In genomic region chr2:147288131-147288530, GRCh38 we compare ENCODE assay signal across 16 cellular contexts.
A peak's percentile ranks its signal among the peaks of the same experiment; 100 is the strongest.
DNase-seq lines count a peak whose midpoint lies in the region; ATAC-seq and TF ChIP-seq lines count a peak whose summit lies in the region.
"Had no signal": no experiment of that assay in that cellular context is flagged by ENCODE, and none has a peak within 500 bp of the region (broad histone marks: within the 10 kb centered on the region; RNA-seq: fewer than 3 reads in every experiment).

No MANE protein-coding gene starts in this region.

- H3K36me3 Mint-ChIP-seq in activated naive CD4-positive, alpha-beta T cell treated with anti-CD3 and anti-CD28 coated beads, Interleukin-2, amount 50 U/mL, for 24 hours: no peaks in the 10 kb centered on the region

- peaks cover 14% of the 10 kb centered on the region for H3K4me1 Mint-ChIP-seq in activated naive CD4-positive, alpha-beta T cell treated with anti-CD3 and anti-CD28 coated beads, Interleukin-2, amount 50 U/mL, for 24 hours
- no peaks in the 10 kb centered on the region for H3K4me1 Mint-ChIP-seq in stimulated activated naive CD8-positive, alpha-beta T cell treated with anti-CD3 and anti-CD28 coated beads, Interleukin-15, amount 100 ng/mL, for 72 hours
- H3K4me1 Mint-ChIP-seq: B cell had no signal

- H3K9ac ChIP-seq in KMS-11: no peak overlapping the region

- H3K27ac Mint-ChIP-seq in activated naive CD4-positive, alpha-beta T cell treated with anti-CD3 and anti-CD28 coated beads, Interleukin-2, amount 50 U/mL, for 24 hours: peak overlapping the region; percentile 66
- no peak overlapping the region for H3K27ac Mint-ChIP-seq in stimulated activated naive CD8-positive, alpha-beta T cell treated with anti-CD3 and anti-CD28 coated beads, Interleukin-15, amount 100 ng/mL, for 72 hours
- H3K27ac Mint-ChIP-seq: B cell had no signal

- no peaks in the 10 kb centered on the region for H3K27me3 ChIP-seq in KMS-11 (ENCODE audit: insufficient read depth, low read depth)
- H3K27me3 ChIP-seq: gastroesophageal sphincter had no signal

- H3K9me3 Mint-ChIP-seq in activated naive CD4-positive, alpha-beta T cell treated with anti-CD3 and anti-CD28 coated beads, Interleukin-2, amount 50 U/mL, for 24 hours: peaks cover 5% of the 10 kb centered on the region
- H3K9me3 Mint-ChIP-seq in stimulated activated naive CD8-positive, alpha-beta T cell treated with anti-CD3 and anti-CD28 coated beads, Interleukin-15, amount 100 ng/mL, for 72 hours: peaks cover 0 to 4% of the 10 kb centered on the region in 2 donors

- H3K4me2 ChIP-seq in KMS-11: peak overlapping the region; percentile 63

- no peak overlapping the region for H3K4me3 Mint-ChIP-seq in activated naive CD4-positive, alpha-beta T cell treated with anti-CD3 and anti-CD28 coated beads, Interleukin-2, amount 50 U/mL, for 24 hours
- no peak overlapping the region for H3K4me3 Mint-ChIP-seq in stimulated activated naive CD8-positive, alpha-beta T cell treated with anti-CD3 and anti-CD28 coated beads, Interleukin-15, amount 100 ng/mL, for 72 hours
- H3K4me3 Mint-ChIP-seq: B cell had no signal

- H3K27me3 Mint-ChIP-seq in activated naive CD4-positive, alpha-beta T cell treated with anti-CD3 and anti-CD28 coated beads, Interleukin-2, amount 50 U/mL, for 24 hours: no peaks in the 10 kb centered on the region
- H3K27me3 Mint-ChIP-seq in stimulated activated naive CD8-positive, alpha-beta T cell treated with anti-CD3 and anti-CD28 coated beads, Interleukin-15, amount 100 ng/mL, for 72 hours: no peaks in the 10 kb centered on the region
- H3K27me3 Mint-ChIP-seq: B cell had no signal

- no peaks in the 10 kb centered on the region for H3K79me2 ChIP-seq in KMS-11 (ENCODE audit: insufficient read depth, low read depth)

- no peak for TF ChIP-seq CTCF in KMS-11 (conservative IDR thresholded peaks at IDR 0.05; ENCODE audit: low read depth, low read length)

- H4K20me1 ChIP-seq in KMS-11 (ENCODE audit: insufficient read depth): no peaks in the 10 kb centered on the region

- DNase-seq in stimulated activated CD4-positive, alpha-beta T cell treated with anti-CD3 and anti-CD28 coated beads, Interleukin-4, amount 100 ng/mL, for 24 hours: peak; percentile 33
- no peak for DNase-seq in stimulated activated CD4-positive, alpha-beta T cell treated with anti-CD3 and anti-CD28 coated beads, Interleukin-12 subunit alpha, Interleukin-12 subunit beta, amount 100 ng/mL, for 4 hours
- no peak for DNase-seq in stimulated activated naive CD8-positive, alpha-beta T cell treated with anti-CD3 and anti-CD28 coated beads, Interleukin-15, amount 100 ng/mL, for 72 hours
- DNase-seq: kidney, NCI-H1436, NCI-H524, retina had no signal

- H3K4me3 ChIP-seq in KMS-11 (IDR thresholded peaks at IDR 0.05; ENCODE audit: insufficient read depth, low read depth, low read length): no peak overlapping the region
- H3K4me3 ChIP-seq: gastroesophageal sphincter, K562 had no signal

- H3K27ac ChIP-seq in KMS-11: peak overlapping the region; percentile 55; the same call in 1 of the 2 replicates
- H3K27ac ChIP-seq: gastroesophageal sphincter had no signal

- H2AFZ ChIP-seq in KMS-11 (ENCODE audit: low read depth): no peak overlapping the region

- peak; percentile 88 for ATAC-seq in stimulated activated naive CD8-positive, alpha-beta T cell treated with anti-CD3 and anti-CD28 coated beads, Interleukin-15, amount 100 ng/mL, for 72 hours
- ATAC-seq in HG03378 (IDR thresholded peaks at IDR 0.05; ENCODE audit: unreplicated experiment) (no peak), GM19467 (IDR thresholded peaks at IDR 0.05; ENCODE audit: unreplicated experiment) (no peak), HG02970 (IDR thresholded peaks at IDR 0.05; ENCODE audit: low FRiP score, unreplicated experiment) (no peak)
- ATAC-seq: gastroesophageal sphincter, HCT116, K562 had no signal

- peaks cover 54% of the 10 kb centered on the region for H3K4me1 ChIP-seq in KMS-11 (ENCODE audit: low read depth, poor library complexity, severe bottlenecking)
- H3K4me1 ChIP-seq: gastroesophageal sphincter had no signal

- no peaks in the 10 kb centered on the region for H3K36me3 ChIP-seq in KMS-11 (ENCODE audit: insufficient read depth)
- H3K36me3 ChIP-seq: gastroesophageal sphincter had no signal
